Comparison of ENCODE assay signal across 9 cellular contexts in the genomic region with DNA sequence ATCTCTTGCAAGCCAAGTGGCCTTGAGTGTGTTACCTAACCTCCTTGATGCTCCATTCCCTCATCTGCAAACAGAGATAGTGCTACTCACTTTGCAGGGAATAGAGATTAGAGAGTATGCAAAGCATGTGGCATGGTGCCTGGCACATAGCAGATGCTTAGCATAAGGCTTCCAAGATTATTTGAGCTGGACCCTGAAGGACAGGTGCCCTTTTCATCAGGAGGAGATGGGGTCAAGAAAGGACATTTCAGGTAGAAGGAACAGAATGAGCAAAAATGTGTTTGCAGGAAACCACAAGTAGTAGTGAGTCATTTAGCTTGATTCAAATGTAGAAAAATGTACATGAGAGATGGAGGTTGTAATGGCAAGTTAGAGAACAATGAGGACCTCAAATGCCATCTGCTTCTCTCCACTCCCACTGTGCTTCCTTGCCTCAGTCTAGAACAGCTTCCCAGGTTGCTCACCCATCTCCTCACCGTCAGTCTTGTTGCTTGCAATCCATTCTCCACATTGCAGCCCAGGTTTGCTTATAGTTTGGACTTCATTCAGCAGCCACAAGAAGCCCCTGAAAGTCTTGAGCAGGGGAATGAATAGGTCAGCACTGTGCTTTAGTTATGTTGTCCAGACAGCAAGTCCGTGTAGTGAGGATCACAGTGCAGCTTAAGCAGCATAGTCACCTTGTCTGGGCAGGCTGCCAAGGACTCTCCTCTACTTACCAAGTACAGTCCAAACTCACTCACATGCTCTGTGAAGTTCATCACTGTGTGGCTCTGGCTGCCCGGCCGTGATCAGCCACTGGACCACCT.
DNase-seq lines count a peak whose midpoint lies in the region; ATAC-seq, FAIRE-seq and TF ChIP-seq lines count a peak whose summit lies in the region.
"Had no signal": no experiment of that assay in that cellular context is flagged by ENCODE, and none has a peak within 500 bp of the region (broad histone marks: within the 10 kb centered on the region; RNA-seq: fewer than 3 reads in every experiment).

No MANE protein-coding gene starts in this region.

- no peak for TF ChIP-seq CTCF in kidney (IDR thresholded peaks at IDR 0.05; ENCODE audit: borderline replicate concordance, extremely low read depth, insufficient read depth)

- DNase-seq in COLO668 (lab: John Stamatoyannopoulos, UW; ENCODE audit: unreplicated experiment) (peak; percentile 68), GM19239 (ENCODE audit: insufficient read length, low spot score) (no peak), NCI-H1105 (lab: John Stamatoyannopoulos, UW) (peak; percentile 47), kidney (peak; percentile 83), 8988T (no peak), superior temporal gyrus (ENCODE audit: extremely low spot score) (no peak)
- peak; percentile 63 to 65 for DNase-seq in activated T-cell treated with anti-CD3 and anti-CD28 coated beads, Interleukin-2, amount 50 U/mL, for 48 hours

- no peak for ATAC-seq in HG03045 (IDR thresholded peaks at IDR 0.05; ENCODE audit: unreplicated experiment)

- intact Hi-C loops in kidney (cut with DNase I), result no loop called here

- H3K4me1 ChIP-seq in kidney (ENCODE audit: control insufficient read depth in 1 of 2, insufficient read depth in 1 of 2, low read depth in 1 of 2, low read length in 2 of 2), result no peaks in the 10 kb centered on the region

- no peak overlapping the region for H3K9ac ChIP-seq in kidney (ENCODE audit: low read length in 2 of 2)

- H3K9me3 ChIP-seq in kidney (ENCODE audit: control insufficient read depth in 1 of 2, low read length in 2 of 2), result no peaks in the 10 kb centered on the region

- H3K27ac ChIP-seq in kidney (ENCODE audit: low read depth in 2 of 2, low read length in 2 of 2), result no peak overlapping the region
- H3K27ac ChIP-seq: VCaP had no signal

- no peak overlapping the region for H3K4me3 ChIP-seq in kidney (ENCODE audit: low read length in 2 of 2)

- no peaks in the 10 kb centered on the region for H3K36me3 ChIP-seq in kidney (ENCODE audit: control insufficient read depth in 1 of 2, insufficient read depth in 2 of 2, low read length in 2 of 2)

- peak; percentile 71 for FAIRE-seq in GM19239 (lab: Jason Lieb, UNC)
- FAIRE-seq in kidney (lab: Jason Lieb, UNC), result no peak

Comparison
In these comparisons a context has a peak if more than half of its experiments do, and no peak if none do; other contexts are left out.
1. DNase-seq: peak in COLO668 (single experiment), NCI-H1105 (single experiment), activated T-cell treated with anti-CD3 and anti-CD28 coated beads, Interleukin-2, amount 50 U/mL, for 48 hours (2 of 2) and kidney (single experiment); none in GM19239 (single experiment), 8988T (single experiment) and superior temporal gyrus (single experiment).